In the genomic region with DNA sequence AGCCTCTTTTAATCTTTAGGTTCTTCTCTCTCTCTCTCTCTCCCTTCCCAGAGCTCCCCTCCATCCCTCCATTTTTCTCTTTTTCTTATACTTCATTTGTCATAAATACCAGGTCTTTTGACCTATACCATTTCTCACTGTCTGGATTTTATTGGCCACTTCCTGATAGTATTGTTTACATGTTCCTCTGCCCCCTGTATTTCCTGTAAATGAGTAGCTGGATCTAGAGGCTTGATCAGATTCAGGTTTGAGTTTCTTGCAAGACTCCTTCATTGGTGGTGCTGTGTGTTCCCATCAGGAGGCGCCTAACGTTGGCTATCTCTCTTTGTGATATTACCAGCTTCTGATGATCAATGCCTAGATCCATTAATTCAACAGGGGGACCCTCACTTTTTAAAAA, we compare ENCODE assay signal across 21 cellular contexts. TPM values are rescaled to one million over a fixed set of nuclear protein-coding genes. Genes with fewer than 3 reads are reported as not detected.
A peak's percentile ranks its signal among the peaks of the same experiment; 100 is the strongest.
DNase-seq lines count a peak whose midpoint lies in the region; ATAC-seq, FAIRE-seq and TF ChIP-seq lines count a peak whose summit lies in the region.
"Had no signal": no experiment of that assay in that cellular context is flagged by ENCODE, and none has a peak within 500 bp of the region (broad histone marks: within the 10 kb centered on the region; RNA-seq: fewer than 3 reads in every experiment).

No MANE protein-coding gene starts in this region.

- H3K27ac Mint-ChIP-seq in stimulated activated memory B cell treated with anti-CD40 and anti-IgM and Interleukin-4, amounts not matched to agents 10 μg/mL and 1 μg/mL and 100 μg/mL, for 72 hours = peak overlapping the region; percentile 45
- H3K27ac Mint-ChIP-seq in activated T-cell treated with anti-CD3 and anti-CD28 coated beads, Interleukin-2, amount 50 U/mL, for 24 hours = no peak overlapping the region

- TF ChIP-seq CTCF in endothelial cell of umbilical vein (IDR thresholded peaks at IDR 0.05; ENCODE audit: extremely low read depth in 1 of 2, insufficient read depth in 1 of 2, low read depth in 1 of 2, low read length in 2 of 2) = no peak

- H3K79me2 ChIP-seq in Karpas-422 (ENCODE audit: low read length) (peaks cover 44% of the 10 kb centered on the region), endothelial cell of umbilical vein (ENCODE audit: control insufficient read depth, insufficient read depth, low read length) (no peaks in the 10 kb centered on the region)

- TF ChIP-seq POLR2A in endothelial cell of umbilical vein (IDR thresholded peaks at IDR 0.05; ENCODE audit: low read depth, low read length) = no peak

- H3K9ac ChIP-seq in Karpas-422 (ENCODE audit: low read length) (no peak overlapping the region), endothelial cell of umbilical vein (replicated peaks; ENCODE audit: extremely low read depth, insufficient read depth, low read length) (no peak overlapping the region)

- H4K20me1 ChIP-seq in Karpas-422 (ENCODE audit: insufficient read depth, low read depth, low read length) (no peaks in the 10 kb centered on the region), endothelial cell of umbilical vein (replicated peaks; ENCODE audit: control insufficient read depth, extremely low read depth, insufficient read depth, low read length) (no peaks in the 10 kb centered on the region)

- peaks cover 61% of the 10 kb centered on the region for H3K4me1 Mint-ChIP-seq in stimulated activated memory B cell treated with anti-CD40 and anti-IgM and Interleukin-4, amounts not matched to agents 10 μg/mL and 1 μg/mL and 100 μg/mL, for 72 hours
- H3K4me1 Mint-ChIP-seq in activated T-cell treated with anti-CD3 and anti-CD28 coated beads, Interleukin-2, amount 50 U/mL, for 24 hours (ENCODE audit: low read depth) = peaks cover 19% of the 10 kb centered on the region

- H3K9me1 ChIP-seq in endothelial cell of umbilical vein (replicated peaks; ENCODE audit: control insufficient read depth, extremely low read depth, insufficient read depth, low read length) = no peaks in the 10 kb centered on the region

- H3K36me3 Mint-ChIP-seq in stimulated activated memory B cell treated with anti-CD40 and anti-IgM and Interleukin-4, amounts not matched to agents 10 μg/mL and 1 μg/mL and 100 μg/mL, for 72 hours = peaks cover 6% of the 10 kb centered on the region
- no peaks in the 10 kb centered on the region for H3K36me3 Mint-ChIP-seq in activated T-cell treated with anti-CD3 and anti-CD28 coated beads, Interleukin-2, amount 50 U/mL, for 24 hours (ENCODE audit: low read depth)

- no peak overlapping the region for H3K4me2 ChIP-seq in Karpas-422 (ENCODE audit: low read depth, low read length, poor library complexity, severe bottlenecking)
- no peak overlapping the region for H3K4me2 ChIP-seq in endothelial cell of umbilical vein (ENCODE audit: insufficient read depth, low read length)

- dilution Hi-C loops in endothelial cell of umbilical vein (cut with MboI; ENCODE audit: extremely low pct_ligation_motif_present, low sequenced_read_pairs) = no loop called here

- H3K27ac ChIP-seq in Karpas-422 (ENCODE audit: low read length) (peak overlapping the region; percentile 30; the same call in 1 of the 2 replicates), endothelial cell of umbilical vein (ENCODE audit: insufficient read depth, low read depth, low read length) (no peak overlapping the region)
- H3K27ac ChIP-seq: WERI-Rb-1 had no signal

- CTCF ChIA-PET in endothelial cell of umbilical vein (lab: Charles Lee) = no interaction called here

- H3K27me3 Mint-ChIP-seq in stimulated activated memory B cell treated with anti-CD40 and anti-IgM and Interleukin-4, amounts not matched to agents 10 μg/mL and 1 μg/mL and 100 μg/mL, for 72 hours = no peaks in the 10 kb centered on the region
- no peaks in the 10 kb centered on the region for H3K27me3 Mint-ChIP-seq in activated T-cell treated with anti-CD3 and anti-CD28 coated beads, Interleukin-2, amount 50 U/mL, for 24 hours

- no peak overlapping the region for H2AFZ ChIP-seq in Karpas-422 (ENCODE audit: low read length)
- H2AFZ ChIP-seq in endothelial cell of umbilical vein (ENCODE audit: low read depth, low read length) = no peak overlapping the region

- intact Hi-C loops in endothelial cell of umbilical vein (cut with micrococcal nuclease) = no loop called here

- BruUV-seq in endothelial cell of umbilical vein (replicated peaks; lab: Mats Ljungman, UMichigan) = no TSS peak

- peak; percentile 23 for DNase-seq in DMS53 (lab: John Stamatoyannopoulos, UW)
- DNase-seq in DMS53 treated with DMSO at 0.1 percent for 48 hours (lab: John Stamatoyannopoulos, UW; ENCODE audit: unreplicated experiment) = no peak
- DNase-seq in Karpas-422 = no peak
- no peak for DNase-seq in endothelial cell of umbilical vein (ENCODE audit: low read depth, low spot score)
- DNase-seq in CD1c-positive myeloid dendritic cell (ENCODE audit: extremely low spot score) = no peak
- DNase-seq in activated T-cell treated with anti-CD3 and anti-CD28 coated beads, Interleukin-2, amount 50 U/mL, for 24 hours = no peak
- DNase-seq: 8988T; activated CD4-positive, alpha-beta T cell treated with anti-CD3 and anti-CD28 coated beads, Interleukin-2, amount 50 U/mL, for 48 hours; activated T-cell treated with anti-CD3 and anti-CD28 coated beads for 4 hours; AML-193; GOT3; left ventricle myocardium superior; NCI-H1417; NCI-H2107; NCI-H510A; stimulated activated CD4-positive, alpha-beta T cell treated with anti-CD3 and anti-CD28 coated beads, Interleukin-2, amount 100 ng/mL, for 24 hours; stimulated activated naive CD4-positive, alpha-beta T cell; WERI-Rb-1 had no signal

- no peak overlapping the region for H3K4me3 Mint-ChIP-seq in stimulated activated memory B cell treated with anti-CD40 and anti-IgM and Interleukin-4, amounts not matched to agents 10 μg/mL and 1 μg/mL and 100 μg/mL, for 72 hours
- H3K4me3 Mint-ChIP-seq in activated T-cell treated with anti-CD3 and anti-CD28 coated beads, Interleukin-2, amount 50 U/mL, for 24 hours = no peak overlapping the region

- peak; percentile 8 for FAIRE-seq in endothelial cell of umbilical vein (lab: Jason Lieb, UNC)

- no peak for ATAC-seq in stimulated activated memory B cell treated with anti-CD40 and anti-IgM and Interleukin-4, amounts not matched to agents 10 μg/mL and 1 μg/mL and 100 μg/mL, for 72 hours
- no peak for ATAC-seq in GM18502 (IDR thresholded peaks at IDR 0.05; ENCODE audit: poor library complexity, unreplicated experiment)

- no peaks in the 10 kb centered on the region for H3K9me2 ChIP-seq in Karpas-422 (replicated peaks; ENCODE audit: insufficient read depth, low read length)

- no peaks in the 10 kb centered on the region for H3K9me3 Mint-ChIP-seq in stimulated activated memory B cell treated with anti-CD40 and anti-IgM and Interleukin-4, amounts not matched to agents 10 μg/mL and 1 μg/mL and 100 μg/mL, for 72 hours
- H3K9me3 Mint-ChIP-seq in activated T-cell treated with anti-CD3 and anti-CD28 coated beads, Interleukin-2, amount 50 U/mL, for 24 hours = no peaks in the 10 kb centered on the region

- no peaks in the 10 kb centered on the region for H3K27me3 ChIP-seq in Karpas-422 (ENCODE audit: low read length)
- peaks cover 7 to 12% of the 10 kb centered on the region in 2 experiments for H3K27me3 ChIP-seq in endothelial cell of umbilical vein (ENCODE audit: control insufficient read depth in 2 of 2, insufficient read depth in 2 of 2, low read length in 2 of 2)

- H3K4me1 ChIP-seq in Karpas-422 (ENCODE audit: low read length) (peaks cover 47% of the 10 kb centered on the region), endothelial cell of umbilical vein (ENCODE audit: control insufficient read depth, extremely low read depth, insufficient read depth, low read length) (peaks cover 10% of the 10 kb centered on the region)

- H3K4me3 ChIP-seq in Karpas-422 (ENCODE audit: low read length) = no peak overlapping the region
- H3K4me3 ChIP-seq in endothelial cell of umbilical vein (replicated peaks in 1 of 3; ENCODE audit: insufficient read depth in 1 of 3, low read depth in 1 of 3, low read length in 3 of 3) = no peak overlapping the region
- H3K4me3 ChIP-seq: skin epidermis had no signal

- H3K36me3 ChIP-seq in Karpas-422 (ENCODE audit: insufficient read depth, low read length) (no peaks in the 10 kb centered on the region), endothelial cell of umbilical vein (ENCODE audit: control insufficient read depth in 2 of 2, extremely low read depth in 1 of 2, insufficient read depth in 2 of 2, low read length in 2 of 2) (no peaks in the 10 kb centered on the region)
- H3K36me3 ChIP-seq: WERI-Rb-1 had no signal

- H3K9me3 ChIP-seq in Karpas-422 (ENCODE audit: low read length) (no peaks in the 10 kb centered on the region), endothelial cell of umbilical vein (replicated peaks; ENCODE audit: control insufficient read depth, insufficient read depth, low read length) (no peaks in the 10 kb centered on the region)

- POLR2A ChIA-PET in endothelial cell of umbilical vein (lab: Charles Lee) = no interaction called here

TF ChIP-seq in endothelial cell of umbilical vein, 7 proteins besides CTCF, POLR2A, EP300 and RAD21:
- TF ChIP-seq JUN (IDR thresholded peaks at IDR 0.05; ENCODE audit: borderline replicate concordance, insufficient read depth, insufficient read length, low read depth) (no peak), MYC (IDR thresholded peaks at IDR 0.05; ENCODE audit: low read depth, low read length) (no peak), FOS (IDR thresholded peaks at IDR 0.05; ENCODE audit: borderline replicate concordance, insufficient read depth, low read length) (no peak), GATA2 (IDR thresholded peaks at IDR 0.05; ENCODE audit: insufficient read depth, insufficient read length, low read depth, low read length) (no peak), EZH2 (IDR thresholded peaks at IDR 0.05; ENCODE audit: borderline replicate concordance, low read depth, low read length, severe bottlenecking) (no peak), POLR2AphosphoS5 (IDR thresholded peaks at IDR 0.05; ENCODE audit: insufficient read depth, low read depth, low read length) (no peak)
- TF ChIP-seq, protein P1, sequence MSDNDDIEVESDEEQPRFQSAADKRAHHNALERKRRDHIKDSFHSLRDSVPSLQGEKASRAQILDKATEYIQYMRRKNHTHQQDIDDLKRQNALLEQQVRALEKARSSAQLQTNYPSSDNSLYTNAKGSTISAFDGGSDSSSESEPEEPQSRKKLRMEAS (IDR thresholded peaks at IDR 0.05; ENCODE audit: insufficient read depth, insufficient read length) = no peak

RNA-seq across cellular contexts. Expression of gene DAPK2, which starts 42.2 kb away (rescaled TPM):
- total RNA-seq in Karpas-422 (2014; rRNA removed; shearing (Covaris generic); ENCODE audit: low replicate concordance) = 40.4 and 56.4 TPM in 2 replicates
- total RNA-seq in endothelial cell of umbilical vein = 6.7 and 7.5 TPM in 2 replicates
- 2.8 and 2.9 TPM in 2 replicates for polyA plus RNA-seq in endothelial cell of umbilical vein
- polyA plus RNA-seq in endothelial cell of umbilical vein (2011; cell fraction: cytosol; rRNA removed) = 1.4 and 2.5 TPM in 2 replicates
- polyA plus RNA-seq in endothelial cell of umbilical vein (2011; cell fraction: nucleus; rRNA removed) = 7.1 and 10.2 TPM in 2 replicates
- polyA plus RNA-seq in endothelial cell of umbilical vein (2012) = 0.91 and 1.9 TPM in 2 replicates
- polyA minus RNA-seq in endothelial cell of umbilical vein = 4.6 and 7.3 TPM in 2 replicates
- 5.5 TPM for polyA minus RNA-seq in endothelial cell of umbilical vein (2011; cell fraction: cytosol; rRNA and poly(A)+ RNA removed)
- polyA minus RNA-seq in endothelial cell of umbilical vein (2011; cell fraction: nucleus; rRNA and poly(A)+ RNA removed) = 3.8 and 5.2 TPM in 2 replicates
